14 cellular contexts compared by ENCODE assay signal in genomic region chr15:25060472-25060803, GRCh38.
"Had no signal": no experiment of that assay in that cellular context is flagged by ENCODE, and none has a peak within 500 bp of the region (broad histone marks: within the 10 kb centered on the region; RNA-seq: fewer than 3 reads in every experiment).

No MANE protein-coding gene starts in this region.

- H3K4me3 Mint-ChIP-seq: activated CD8-positive, alpha-beta memory T cell treated with anti-CD3 and anti-CD28 coated beads, Interleukin-2, amount 10 ng/mL, durations not matched to agents 7 days and 5 days; activated naive CD8-positive, alpha-beta T cell; immature natural killer cell; natural killer cell treated with Interleukin-12 subunit alpha and Interleukin-12 subunit beta and Interleukin-15 and Interleukin-18, amount 100 ng/mL, for 72 hours had no signal

- H3K27ac Mint-ChIP-seq: activated CD8-positive, alpha-beta memory T cell treated with anti-CD3 and anti-CD28 coated beads, Interleukin-2, amount 10 ng/mL, durations not matched to agents 7 days and 5 days; activated naive CD8-positive, alpha-beta T cell; natural killer cell treated with Interleukin-12 subunit alpha and Interleukin-12 subunit beta and Interleukin-15 and Interleukin-18, amount 100 ng/mL, for 72 hours had no signal

- H3K27ac ChIP-seq: brain microvascular endothelial cell, esophagus squamous epithelium had no signal

- ATAC-seq: activated CD8-positive, alpha-beta memory T cell treated with anti-CD3 and anti-CD28 coated beads, Interleukin-2, amount 10 ng/mL, durations not matched to agents 7 days and 5 days; natural killer cell treated with Interleukin-12 subunit alpha and Interleukin-12 subunit beta and Interleukin-15 and Interleukin-18, amount 100 ng/mL, for 72 hours had no signal

- H3K27me3 Mint-ChIP-seq: activated CD8-positive, alpha-beta memory T cell treated with anti-CD3 and anti-CD28 coated beads, Interleukin-2, amount 10 ng/mL, durations not matched to agents 7 days and 5 days; activated naive CD8-positive, alpha-beta T cell; natural killer cell treated with Interleukin-12 subunit alpha and Interleukin-12 subunit beta and Interleukin-15 and Interleukin-18, amount 100 ng/mL, for 72 hours had no signal

- H3K27me3 ChIP-seq: brain microvascular endothelial cell, esophagus squamous epithelium had no signal

- DNase-seq: activated CD8-positive, alpha-beta memory T cell treated with anti-CD3 and anti-CD28 coated beads, Interleukin-2, amount 10 ng/mL, durations not matched to agents 7 days and 5 days; activated gamma-delta T cell; brain microvascular endothelial cell; cerebellar nuclear complex; esophagus squamous epithelium; foreskin fibroblast; glutamatergic neuron; immature natural killer cell; stimulated activated CD4-positive, alpha-beta T cell treated with anti-CD3 and anti-CD28 coated beads, Interleukin-15, amount 100 ng/mL, for 24 hours; stimulated activated CD4-positive, alpha-beta T cell treated with anti-CD3 and anti-CD28 coated beads, Interleukin-4, amount 100 ng/mL, for 4 hours; T-helper 2 cell; trophoblast cell had no signal

- H3K4me1 Mint-ChIP-seq: activated CD8-positive, alpha-beta memory T cell treated with anti-CD3 and anti-CD28 coated beads, Interleukin-2, amount 10 ng/mL, durations not matched to agents 7 days and 5 days had no signal

- H3K4me1 ChIP-seq: esophagus squamous epithelium had no signal
